Comparison of ENCODE assay signal across 16 cellular contexts in the genomic region with DNA sequence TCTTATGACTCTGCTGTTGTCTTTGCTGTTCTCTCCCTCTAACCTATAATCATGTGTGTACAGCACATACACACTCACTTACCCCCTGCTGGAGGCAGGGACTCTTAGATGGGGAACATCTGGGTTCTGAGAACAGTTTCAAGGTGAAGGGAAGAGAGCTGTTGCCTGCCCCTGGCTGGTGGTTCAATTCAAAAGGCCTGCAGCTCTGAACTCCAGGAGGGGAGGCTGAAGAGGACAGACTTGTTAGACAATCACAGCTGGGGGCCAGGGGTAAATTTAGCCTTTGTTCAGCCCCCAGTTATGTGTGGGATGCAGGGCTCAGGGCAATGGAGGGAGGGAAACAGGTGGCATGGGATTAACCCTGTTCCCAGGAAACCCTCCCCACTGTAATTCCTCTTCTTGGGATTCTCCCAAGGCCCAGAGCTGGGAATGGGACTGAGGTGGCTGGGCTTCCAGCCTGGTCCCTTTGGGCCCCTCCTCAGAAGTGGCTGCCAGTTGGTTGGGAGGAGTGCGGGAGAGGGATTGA. TPM values are rescaled to one million over a fixed set of nuclear protein-coding genes. Genes with fewer than 3 reads are reported as not detected.
DNase-seq lines count a peak whose midpoint lies in the region; ATAC-seq and TF ChIP-seq lines count a peak whose summit lies in the region.
"Had no signal": no experiment of that assay in that cellular context is flagged by ENCODE, and none has a peak within 500 bp of the region (broad histone marks: within the 10 kb centered on the region; RNA-seq: fewer than 3 reads in every experiment).

No MANE protein-coding gene starts in this region.

- intact Hi-C loops in OCI-LY7 (cut with micrococcal nuclease; ENCODE audit: unreplicated experiment) (no loop called here), lower lobe of right lung (cut with DNase I) (no loop called here)

- TF ChIP-seq CTCF in H9 (conservative IDR thresholded peaks at IDR 0.05) (no peak), OCI-LY7 (conservative IDR thresholded peaks at IDR 0.05; ENCODE audit: low read length) (no peak), lower lobe of right lung (IDR thresholded peaks at IDR 0.05) (no peak), chondrocyte (IDR thresholded peaks at IDR 0.05) (no peak)

- H2BK120ac ChIP-seq in H9 (ENCODE audit: low read depth, low read length, poor library complexity, severe bottlenecking), result no peak overlapping the region

- no peak overlapping the region for H2BK15ac ChIP-seq in H9 (ENCODE audit: low read depth, low read length)

- H3K14ac ChIP-seq in H9 (ENCODE audit: insufficient read depth, low read length), result no peak overlapping the region

- H3K4me1 ChIP-seq in BLaER1 (peaks cover 53% of the 10 kb centered on the region), H9 (ENCODE audit: insufficient read depth, low read length) (0 out of 2 replicates have a peak, but pooled peaks cover 2% of the 10 kb centered on the region), OCI-LY7 (ENCODE audit: insufficient read depth, low read length, poor library complexity, severe bottlenecking) (peaks cover 38% of the 10 kb centered on the region), lower lobe of right lung (peaks cover 30% of the 10 kb centered on the region)

- no peak overlapping the region for H2AK5ac ChIP-seq in H9 (ENCODE audit: insufficient read length, low read length)

- no peak overlapping the region for H3T11ph ChIP-seq in H9 (ENCODE audit: low read length)

- no peak overlapping the region for H4K91ac ChIP-seq in H9 (ENCODE audit: insufficient read length, low read depth, low read length)

- POLR2A ChIA-PET in OCI-LY7 (lab: Charles Lee), result interaction anchor here (0.5 to 1.4 kb wide), 3 partner anchors 26 to 414 kb away, joined by 3 to 4 read pairs (median 3); a partner anchor contains a TSS

- no TSS peak for BruUV-seq in OCI-LY7 (replicated peaks; lab: Mats Ljungman, UMichigan)

- H4K5ac ChIP-seq in H9 (ENCODE audit: insufficient read length, low read depth, low read length), result no peak overlapping the region

- H3K79me1 ChIP-seq in H9 (ENCODE audit: insufficient read depth, low read depth, low read length, poor library complexity, severe bottlenecking), result no peaks in the 10 kb centered on the region

- H3K56ac ChIP-seq in H9 (ENCODE audit: insufficient read length, low read depth, low read length), result no peak overlapping the region

- H3K4me3 ChIP-seq in BLaER1, result no peak overlapping the region
- H3K4me3 ChIP-seq in OCI-LY7 (ENCODE audit: low read depth, low read length, poor library complexity, severe bottlenecking), result no peak overlapping the region
- no peak overlapping the region for H3K4me3 ChIP-seq in lower lobe of right lung
- H3K4me3 ChIP-seq: heart right ventricle, uterus had no signal

- H3K36me3 Mint-ChIP-seq in H9 (ENCODE audit: insufficient read depth in 1 of 3, low read depth in 3 of 3) (peaks cover 24 to 34% (median 33%) of the 10 kb centered on the region in 3 experiments), chondrocyte (ENCODE audit: low read depth) (peaks cover 7% of the 10 kb centered on the region)

- H3K9ac ChIP-seq in BLaER1 (peak overlapping the region; percentile 88), H9 (ENCODE audit: extremely low read depth, insufficient read length, low read length) (no peak overlapping the region)

- peaks cover 22% of the 10 kb centered on the region for H3K23me2 ChIP-seq in H9 (ENCODE audit: insufficient read length, low read depth, low read length, poor library complexity, severe bottlenecking)

- H3K23ac ChIP-seq in H9 (ENCODE audit: insufficient read length, low read depth, low read length), result no peak overlapping the region

- peaks cover 4% of the 10 kb centered on the region; the same call in 1 of the 2 replicates for H3K27me3 Mint-ChIP-seq in H9 (ENCODE audit: low read depth)
- no peaks in the 10 kb centered on the region for H3K27me3 Mint-ChIP-seq in chondrocyte (ENCODE audit: low read depth)
- H3K27me3 Mint-ChIP-seq: central memory CD8-positive, alpha-beta T cell had no signal

- no peak overlapping the region for H2BK5ac ChIP-seq in H9 (ENCODE audit: insufficient read length, low read length)

- H3K4ac ChIP-seq in H9 (ENCODE audit: low read depth, low read length), result no peak overlapping the region

- H3K27ac Mint-ChIP-seq in H9 (peak overlapping the region; percentile 55 to 85 (median 62); a peak in 3 of 7 replicates), chondrocyte (ENCODE audit: unreplicated experiment) (no peak overlapping the region)

- H3K9me3 ChIP-seq in BLaER1 (no peaks in the 10 kb centered on the region), H9 (ENCODE audit: control insufficient read depth, low read depth, low read length) (no peaks in the 10 kb centered on the region), OCI-LY7 (ENCODE audit: low read length) (no peaks in the 10 kb centered on the region), lower lobe of right lung (no peaks in the 10 kb centered on the region)
- H3K9me3 ChIP-seq: heart right ventricle, uterus had no signal

- H3K18ac ChIP-seq in H9 (ENCODE audit: insufficient read length, low read depth, low read length), result no peak overlapping the region

- peak overlapping the region; percentile 21 to 64; a peak in 3 of 5 replicates for H3K4me3 Mint-ChIP-seq in H9
- no peak overlapping the region for H3K4me3 Mint-ChIP-seq in chondrocyte (ENCODE audit: unreplicated experiment)

- no peak overlapping the region for H2AFZ ChIP-seq in H9 (ENCODE audit: low read length)
- H2AFZ ChIP-seq in OCI-LY7 (ENCODE audit: low read length), result no peak overlapping the region

- H3K9me3 Mint-ChIP-seq in H9, result peaks cover 0 to 4% of the 10 kb centered on the region in 2 experiments; a peak in 3 of 5 replicates
- no peaks in the 10 kb centered on the region for H3K9me3 Mint-ChIP-seq in chondrocyte (ENCODE audit: low read depth)
- H3K9me3 Mint-ChIP-seq: activated naive CD4-positive, alpha-beta T cell treated with anti-CD3 and anti-CD28 coated beads, Interleukin-2, amount 50 U/mL, for 72 hours; central memory CD8-positive, alpha-beta T cell had no signal

- H3K4me1 Mint-ChIP-seq in H9 (peaks cover 30 to 40% of the 10 kb centered on the region in 2 experiments), chondrocyte (ENCODE audit: low read depth) (peaks cover 48% of the 10 kb centered on the region)

- H3K4me2 ChIP-seq in BLaER1 (peak overlapping the region; percentile 99), H9 (ENCODE audit: insufficient read depth, insufficient read length, low read length) (no peak overlapping the region), OCI-LY7 (ENCODE audit: low read length) (peak overlapping the region; percentile 95)

- H3K27me3 ChIP-seq in BLaER1 (no peaks in the 10 kb centered on the region), H9 (ENCODE audit: insufficient read depth, low read length) (no peaks in the 10 kb centered on the region), lower lobe of right lung (ENCODE audit: low read depth) (no peaks in the 10 kb centered on the region)
- H3K27me3 ChIP-seq: heart right ventricle, uterus had no signal

- peak overlapping the region; percentile 84 for H3K27ac ChIP-seq in BLaER1
- no peak overlapping the region for H3K27ac ChIP-seq in H9 (ENCODE audit: insufficient read length, low read depth, low read length)
- peak overlapping the region; percentile 27 for H3K27ac ChIP-seq in OCI-LY7 (ENCODE audit: low read depth, low read length, poor library complexity, severe bottlenecking)
- no peak overlapping the region for H3K27ac ChIP-seq in lower lobe of right lung
- H3K27ac ChIP-seq: heart right ventricle had no signal

- H3K36me3 ChIP-seq in BLaER1, result peaks cover 29% of the 10 kb centered on the region
- peaks cover 21% of the 10 kb centered on the region; the same call in 1 of the 2 replicates for H3K36me3 ChIP-seq in OCI-LY7 (ENCODE audit: insufficient read depth, low read length)
- peaks cover under 1% of the 10 kb centered on the region for H3K36me3 ChIP-seq in lower lobe of right lung
- H3K36me3 ChIP-seq: uterus had no signal

- ATAC-seq in lower lobe of right lung (no peak), HG02938 (IDR thresholded peaks at IDR 0.05; ENCODE audit: unreplicated experiment) (no peak)
- ATAC-seq: activated naive CD4-positive, alpha-beta T cell treated with anti-CD3 and anti-CD28 coated beads, Interleukin-2, amount 50 U/mL, for 72 hours; heart right ventricle; left cardiac atrium had no signal

- H2BK12ac ChIP-seq in H9 (ENCODE audit: insufficient read length, low read depth, low read length), result no peak overlapping the region

- H4K8ac ChIP-seq in H9 (replicated peaks; ENCODE audit: insufficient read length, low read depth, low read length), result no peak overlapping the region

- H2BK20ac ChIP-seq in H9 (ENCODE audit: low read depth, low read length, poor library complexity, severe bottlenecking), result no peak overlapping the region

- H3K79me2 ChIP-seq in H9 (ENCODE audit: insufficient read depth, low read length) (peaks cover 3% of the 10 kb centered on the region; the same call in 1 of the 2 replicates), OCI-LY7 (ENCODE audit: insufficient read depth, low read depth, low read length) (peaks cover 23% of the 10 kb centered on the region)

- CTCF ChIA-PET in OCI-LY7 (lab: Charles Lee; ENCODE audit: unreplicated experiment), result no interaction called here

- H4K20me1 ChIP-seq in BLaER1 (peaks cover 9% of the 10 kb centered on the region), H9 (ENCODE audit: control insufficient read depth, insufficient read depth, insufficient read length) (no peaks in the 10 kb centered on the region), OCI-LY7 (ENCODE audit: insufficient read depth, low read length) (no peaks in the 10 kb centered on the region)

- no peak for DNase-seq in H9
- peak; percentile 39 for DNase-seq in OCI-LY7 (ENCODE audit: low spot score)
- peak; percentile 14 for DNase-seq in lower lobe of right lung
- no peak for DNase-seq in mucosa of gallbladder (ENCODE audit: low spot score)
- no peak for DNase-seq in AML-193 (lab: John Stamatoyannopoulos, UW)
- DNase-seq in chondrocyte (ENCODE audit: low spot score), result no peak
- DNase-seq: GF-D8; heart right ventricle; left cardiac atrium; stimulated activated CD4-positive, alpha-beta T cell treated with anti-CD3 and anti-CD28 coated beads, Interleukin-4, amount 100 ng/mL, for 24 hours; stimulated activated naive CD4-positive, alpha-beta T cell; uterus had no signal

- no peaks in the 10 kb centered on the region for H3K9me2 ChIP-seq in OCI-LY7 (ENCODE audit: insufficient read depth, low read length)

- WGBS in H9 (ENCODE audit: extremely low coverage, insufficient read length, low lambda C conversion rate), result no CpG with 5 or more reads among the region's 1 CpG

RNA-seq across cellular contexts. Expression of a gene that starts 1.9 kb away (rescaled TPM):
- total RNA-seq in H9 (2021) (165 and 168 TPM in 2 replicates), OCI-LY7 (2022) (62.6 and 77.6 TPM in 2 replicates), lower lobe of right lung (21.4 TPM), mucosa of gallbladder (53.7 TPM), chondrocyte (70.5 to 79.7 TPM (median 75.2 TPM) in 3 replicates)
- 56.6 and 105 TPM in 2 replicates for total RNA-seq in OCI-LY7 (2014; rRNA removed; shearing (Covaris generic))

RNA-seq across cellular contexts. Expression of a gene that starts 3.9 kb away (rescaled TPM):
- total RNA-seq in H9 (2021) (1,181 and 1,197 TPM in 2 replicates), OCI-LY7 (2022) (415 and 468 TPM in 2 replicates), lower lobe of right lung (1,292 TPM), mucosa of gallbladder (1,918 TPM), chondrocyte (1,367 to 2,282 TPM (median 2,236 TPM) in 3 replicates)
- 574 and 654 TPM in 2 replicates for total RNA-seq in OCI-LY7 (2014; rRNA removed; shearing (Covaris generic))

RNA-seq across cellular contexts. Expression of a gene that starts 26.2 kb away (rescaled TPM):
- total RNA-seq in H9 (2021) (111 and 112 TPM in 2 replicates), OCI-LY7 (2022) (108 and 112 TPM in 2 replicates), lower lobe of right lung (114 TPM), mucosa of gallbladder (111 TPM), chondrocyte (127 to 155 TPM (median 144 TPM) in 3 replicates)
- total RNA-seq in OCI-LY7 (2014; rRNA removed; shearing (Covaris generic)), result 74.6 and 85.9 TPM in 2 replicates

RNA-seq across cellular contexts. Expression of a gene that starts 35.0 kb away (rescaled TPM):
- total RNA-seq in H9 (2021), result 85.0 and 86.9 TPM in 2 replicates
- 59.7 and 68.3 TPM in 2 replicates for total RNA-seq in OCI-LY7 (2014; rRNA removed; shearing (Covaris generic))
- total RNA-seq in OCI-LY7 (2022), result 137 and 162 TPM in 2 replicates
- total RNA-seq in lower lobe of right lung, result 115 TPM
- total RNA-seq in mucosa of gallbladder, result 115 TPM
- 50.4 to 96.7 TPM (median 57.4 TPM) in 3 replicates for total RNA-seq in chondrocyte

RNA-seq across cellular contexts. Expression of a gene that starts 36.2 kb away (rescaled TPM):
- total RNA-seq in H9 (2021) (8.9 and 9.4 TPM in 2 replicates), OCI-LY7 (2022) (15.8 and 16.5 TPM in 2 replicates), lower lobe of right lung (12.5 TPM), mucosa of gallbladder (5.4 TPM), chondrocyte (5.0 to 11.2 TPM (median 8.0 TPM) in 3 replicates)
- total RNA-seq in OCI-LY7 (2014; rRNA removed; shearing (Covaris generic)), result 11.9 and 12.6 TPM in 2 replicates

Comparison
In these comparisons a context has a peak if more than half of its experiments do, and no peak if none do; other contexts are left out.
1. H3K27ac ChIP-seq: peak in BLaER1 (single experiment) and OCI-LY7 (single experiment); none in H9 (single experiment) and lower lobe of right lung (single experiment).
2. DNase-seq: peak in OCI-LY7 (single experiment) and lower lobe of right lung (single experiment); none in H9 (single experiment), mucosa of gallbladder (single experiment), AML-193 (0 of 2) and chondrocyte (single experiment).